Comparison of ENCODE assay signal across 22 cellular contexts in the genomic region with DNA sequence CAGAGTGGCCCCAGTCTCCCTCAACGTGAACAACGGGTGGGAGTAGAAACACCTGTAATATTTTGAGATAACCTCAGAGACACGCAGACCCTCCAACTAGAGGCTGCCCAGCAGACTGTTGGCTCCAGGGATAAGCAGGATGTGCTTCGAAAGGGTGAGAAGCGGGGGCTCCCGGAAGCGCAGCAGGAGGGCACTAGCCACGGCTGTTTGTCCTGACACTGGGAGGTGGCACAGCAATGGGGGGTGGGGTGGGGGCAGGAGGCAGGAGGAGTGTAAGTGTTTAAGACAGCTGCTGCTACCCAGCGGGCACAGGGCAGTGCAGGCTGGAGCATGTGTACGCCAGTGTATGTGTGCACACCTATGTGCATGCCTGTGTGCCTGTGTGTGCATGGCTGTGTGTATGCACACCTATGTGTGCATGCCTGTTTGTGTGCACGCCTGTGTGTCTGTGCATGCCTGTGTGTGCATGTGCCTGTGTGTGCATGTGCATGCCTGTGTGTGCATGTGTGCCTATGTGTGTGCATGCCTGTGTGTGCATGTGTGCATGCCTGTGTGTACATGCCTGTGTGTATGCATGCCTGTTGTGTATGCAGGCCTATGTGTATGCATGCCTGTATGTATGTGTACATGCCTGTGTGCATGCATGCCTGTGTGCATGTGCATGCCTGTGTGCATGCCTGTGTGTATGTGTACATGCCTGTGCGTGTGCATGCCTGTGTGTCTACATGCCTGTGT.
"Had no signal": no experiment of that assay in that cellular context is flagged by ENCODE, and none has a peak within 500 bp of the region (broad histone marks: within the 10 kb centered on the region; RNA-seq: fewer than 3 reads in every experiment).

No MANE protein-coding gene starts in this region.

- H3K9me3 Mint-ChIP-seq: natural killer cell; stimulated activated memory B cell treated with anti-CD40 and anti-IgM and Interleukin-4, amounts not matched to agents 10 μg/mL and 1 μg/mL and 100 μg/mL, for 72 hours; WTC11 had no signal

- H3K9me3 ChIP-seq: adrenal gland, breast epithelium, gastroesophageal sphincter, neutrophil, pancreas, thoracic aorta, upper lobe of left lung had no signal

- H3K27ac Mint-ChIP-seq: activated naive CD8-positive, alpha-beta T cell; natural killer cell; stimulated activated memory B cell treated with anti-CD40 and anti-IgM and Interleukin-4, amounts not matched to agents 10 μg/mL and 1 μg/mL and 100 μg/mL, for 72 hours had no signal

- H3K4me1 Mint-ChIP-seq: natural killer cell; stimulated activated memory B cell treated with anti-CD40 and anti-IgM and Interleukin-4, amounts not matched to agents 10 μg/mL and 1 μg/mL and 100 μg/mL, for 72 hours had no signal

- H3K27ac ChIP-seq: adrenal gland, breast epithelium, epithelial cell of prostate, gastroesophageal sphincter, neutrophil, pancreas, thoracic aorta, upper lobe of left lung had no signal

- DNase-seq: activated naive CD4-positive, alpha-beta T cell; activated T-cell treated with anti-CD3 and anti-CD28 coated beads, Interleukin-2, amount 50 U/mL, for 1 hour; adrenal gland; cortex of kidney; head of caudate nucleus; hypothalamus; left ventricle myocardium superior; midbrain; natural killer cell; pancreas; right cardiac atrium; stimulated activated CD4-positive, alpha-beta T cell treated with anti-CD3 and anti-CD28 coated beads, Interleukin-1b, Interleukin-23, amount 100 ng/mL, for 48 hours; T-helper 1 cell; upper lobe of left lung had no signal

- H3K36me3 ChIP-seq: adrenal gland, breast epithelium, gastroesophageal sphincter, neutrophil, thoracic aorta had no signal

- H3K4me3 Mint-ChIP-seq: activated naive CD8-positive, alpha-beta T cell; natural killer cell; stimulated activated memory B cell treated with anti-CD40 and anti-IgM and Interleukin-4, amounts not matched to agents 10 μg/mL and 1 μg/mL and 100 μg/mL, for 72 hours; WTC11 had no signal

- ATAC-seq: gastroesophageal sphincter; left ventricle myocardium superior; pancreas; right cardiac atrium; stimulated activated memory B cell treated with anti-CD40 and anti-IgM and Interleukin-4, amounts not matched to agents 10 μg/mL and 1 μg/mL and 100 μg/mL, for 72 hours; WTC11 had no signal

- H3K4me3 ChIP-seq: adrenal gland, breast epithelium, gastroesophageal sphincter, pancreas, thoracic aorta, upper lobe of left lung had no signal

- H3K27me3 ChIP-seq: adrenal gland, breast epithelium, neutrophil, pancreas, upper lobe of left lung had no signal

- FAIRE-seq: pancreas had no signal

- H3K4me1 ChIP-seq: adrenal gland, breast epithelium, gastroesophageal sphincter, pancreas, upper lobe of left lung had no signal

- H3K36me3 Mint-ChIP-seq: activated naive CD8-positive, alpha-beta T cell; natural killer cell; stimulated activated memory B cell treated with anti-CD40 and anti-IgM and Interleukin-4, amounts not matched to agents 10 μg/mL and 1 μg/mL and 100 μg/mL, for 72 hours had no signal
